In genomic region chr12:130031571-130032189, GRCh38 we compare ENCODE assay signal across 9 cellular contexts.
DNase-seq lines count a peak whose midpoint lies in the region; ATAC-seq and TF ChIP-seq lines count a peak whose summit lies in the region.
"Had no signal": no experiment of that assay in that cellular context is flagged by ENCODE, and none has a peak within 500 bp of the region (broad histone marks: within the 10 kb centered on the region; RNA-seq: fewer than 3 reads in every experiment).

No MANE protein-coding gene starts in this region.

- H3K27me3 ChIP-seq in A673 (replicated peaks; ENCODE audit: insufficient read depth, low read depth, low read length, poor library complexity): peaks cover 41% of the 10 kb centered on the region
- H3K27me3 ChIP-seq in SJCRH30: peaks cover 7% of the 10 kb centered on the region
- no peaks in the 10 kb centered on the region for H3K27me3 ChIP-seq in iPS DF 6.9 (ENCODE audit: control insufficient read depth, insufficient read depth, low read length)
- H3K27me3 ChIP-seq: ovary had no signal

- no TSS peak for BruUV-seq in A673 (replicated peaks; lab: Mats Ljungman, UMichigan)

- H3K9me3 ChIP-seq in A673 (ENCODE audit: low read depth, low read length, poor library complexity, severe bottlenecking) (no peaks in the 10 kb centered on the region), SJCRH30 (replicated peaks) (no peaks in the 10 kb centered on the region), iPS DF 6.9 (ENCODE audit: control insufficient read depth, insufficient read depth, low read length) (peaks cover 27% of the 10 kb centered on the region)
- H3K9me3 ChIP-seq: ovary had no signal

- CTCF ChIA-PET in A673 (lab: Charles Lee): no interaction called here

- no peaks in the 10 kb centered on the region for H3K36me3 Mint-ChIP-seq in activated naive CD8-positive, alpha-beta T cell treated with anti-CD3 and anti-CD28 coated beads, Interleukin-2, amount 50 U/mL, for 24 hours (ENCODE audit: low read depth)

- no peak overlapping the region for H3K27ac Mint-ChIP-seq in activated naive CD8-positive, alpha-beta T cell treated with anti-CD3 and anti-CD28 coated beads, Interleukin-2, amount 50 U/mL, for 24 hours

- H3K27me3 Mint-ChIP-seq in activated naive CD8-positive, alpha-beta T cell treated with anti-CD3 and anti-CD28 coated beads, Interleukin-2, amount 50 U/mL, for 24 hours: peaks cover 22% of the 10 kb centered on the region

- POLR2A ChIA-PET in A673 (lab: Charles Lee; ENCODE audit: low non-redundant PET): no interaction called here

- no peaks in the 10 kb centered on the region for H3K9me3 Mint-ChIP-seq in activated naive CD8-positive, alpha-beta T cell treated with anti-CD3 and anti-CD28 coated beads, Interleukin-2, amount 50 U/mL, for 24 hours

- peak; percentile 56 for DNase-seq in A673 (ENCODE audit: low spot score)
- DNase-seq in SJCRH30: peak; percentile 43 to 64
- peak; percentile 77 for DNase-seq in activated naive CD8-positive, alpha-beta T cell treated with anti-CD3 and anti-CD28 coated beads, Interleukin-2, amount 50 U/mL, for 24 hours
- DNase-seq in iPS DF 6.9 (ENCODE audit: low read depth, low spot score): peak; percentile 31
- peak; percentile 19 for DNase-seq in stimulated activated CD4-positive, alpha-beta T cell treated with anti-CD3 and anti-CD28 coated beads, Interleukin-2, amount 100 ng/mL, for 4 hours (ENCODE audit: low read depth)

- H3K4me1 Mint-ChIP-seq in activated naive CD8-positive, alpha-beta T cell treated with anti-CD3 and anti-CD28 coated beads, Interleukin-2, amount 50 U/mL, for 24 hours: no peaks in the 10 kb centered on the region

- no CpG with 5 or more reads among the region's 12 CpGs for WGBS in iPS DF 6.9 (ENCODE audit: insufficient coverage, insufficient read length)

- no peak overlapping the region for H3K27ac ChIP-seq in A673 (ENCODE audit: low read depth, low read length, poor library complexity, severe bottlenecking)
- no peak overlapping the region for H3K27ac ChIP-seq in SJCRH30
- no peak overlapping the region for H3K27ac ChIP-seq in iPS DF 6.9 (ENCODE audit: low read length)
- H3K27ac ChIP-seq: ovary had no signal

- H3K36me3 ChIP-seq in A673 (ENCODE audit: insufficient read depth, low read length, poor library complexity, severe bottlenecking): no peaks in the 10 kb centered on the region
- no peaks in the 10 kb centered on the region for H3K36me3 ChIP-seq in SJCRH30
- H3K36me3 ChIP-seq in iPS DF 6.9 (ENCODE audit: control insufficient read depth, insufficient read depth, low read length): no peaks in the 10 kb centered on the region
- H3K36me3 ChIP-seq: ovary had no signal

- H3K4me3 ChIP-seq in A673 (ENCODE audit: low read depth, low read length, poor library complexity, severe bottlenecking): no peak overlapping the region
- no peak overlapping the region for H3K4me3 ChIP-seq in SJCRH30
- H3K4me3 ChIP-seq in iPS DF 6.9 (ENCODE audit: low read length): no peak overlapping the region
- H3K4me3 ChIP-seq: ovary had no signal

- peak; percentile 97 for TF ChIP-seq CTCF in A673 (conservative IDR thresholded peaks at IDR 0.05; ENCODE audit: low read depth, low read length)
- peak; percentile 95 for TF ChIP-seq CTCF in GM12873 (IDR thresholded peaks at IDR 0.05; ENCODE audit: insufficient read depth, low read depth, low read length, missing control alignments)

- H3K4me3 Mint-ChIP-seq in activated naive CD8-positive, alpha-beta T cell treated with anti-CD3 and anti-CD28 coated beads, Interleukin-2, amount 50 U/mL, for 24 hours: no peak overlapping the region

- H3K4me1 ChIP-seq in A673 (ENCODE audit: insufficient read depth, low read length, poor library complexity, severe bottlenecking) (no peaks in the 10 kb centered on the region), SJCRH30 (no peaks in the 10 kb centered on the region), iPS DF 6.9 (ENCODE audit: control insufficient read depth, insufficient read depth, low read length) (no peaks in the 10 kb centered on the region)

- intact Hi-C loops in A673 (cut with micrococcal nuclease; ENCODE audit: unreplicated experiment): loop anchor here (5.0 kb wide), 1 partner anchor 306 kb away; the partner anchor contains the start of gene PIWIL1

- ATAC-seq in HG03432 (IDR thresholded peaks at IDR 0.05; ENCODE audit: unreplicated experiment) (peak; percentile 87), GM19397 (IDR thresholded peaks at IDR 0.05; ENCODE audit: unreplicated experiment) (no peak)
- no peak for ATAC-seq in activated naive CD8-positive, alpha-beta T cell treated with anti-CD3 and anti-CD28 coated beads, Interleukin-2, amount 50 U/mL, for 24 hours

Comparison
In these comparisons a context has a peak if more than half of its experiments do, and no peak if none do; other contexts are left out.
1. DNase-seq: peak in every context shown above with its lines; median percentile 77 in activated naive CD8-positive, alpha-beta T cell treated with anti-CD3 and anti-CD28 coated beads, Interleukin-2, amount 50 U/mL, for 24 hours; 56 in A673; 54 in SJCRH30; 31 in iPS DF 6.9; 19 in stimulated activated CD4-positive, alpha-beta T cell treated with anti-CD3 and anti-CD28 coated beads, Interleukin-2, amount 100 ng/mL, for 4 hours.